Comparison of ENCODE assay signal across 8 cellular contexts in genomic region chr10:102713814-102714620, GRCh38. TPM values are rescaled to one million over a fixed set of nuclear protein-coding genes. Genes with fewer than 3 reads are reported as not detected.
A peak's percentile ranks its signal among the peaks of the same experiment; 100 is the strongest.
DNase-seq lines count a peak whose midpoint lies in the region; ATAC-seq and TF ChIP-seq lines count a peak whose summit lies in the region.

ARL3 (minus strand) TSS chr10:102714397; CDS start chr10:102714275, 122 bp downstream.

- TF ChIP-seq CTCF in kidney epithelial cell (IDR thresholded peaks at IDR 0.05; ENCODE audit: insufficient read depth, low read length, poor library complexity, severe bottlenecking): peak; percentile 39

- ATAC-seq in GM19043 (IDR thresholded peaks at IDR 0.05; ENCODE audit: low read depth, unreplicated experiment) (peak; percentile 81), HG03354 (IDR thresholded peaks at IDR 0.05; ENCODE audit: poor library complexity, severe bottlenecking, unreplicated experiment) (peak; percentile 80)

- H3K27me3 ChIP-seq in kidney epithelial cell (ENCODE audit: control insufficient read depth, insufficient read depth, low read length): no peaks in the 10 kb centered on the region

- DNase-seq in Ammon's horn (ENCODE audit: low spot score): peak; percentile 98
- peak; percentile 90 for DNase-seq in NCI-H446 treated with DMSO at 0.1 percent for 48 hours (lab: John Stamatoyannopoulos, UW)
- DNase-seq in activated CD4-positive, CD25-positive, alpha-beta regulatory T cell treated with anti-CD3 and anti-CD28 coated beads, Interleukin-2, amount 50 U/mL, for 72 hours: peak; percentile 92
- peak; percentile 99 for DNase-seq in cerebellum (ENCODE audit: low spot score)
- DNase-seq in kidney epithelial cell (ENCODE audit: low read depth): peak; percentile 94
- peak; percentile 99 for DNase-seq in stimulated activated CD4-positive, alpha-beta T cell treated with anti-CD3 and anti-CD28 coated beads, Interleukin-15, amount 100 ng/mL, for 24 hours

- peak within 1 kb of the TSS; percentile 95 for H3K4me3 ChIP-seq in kidney epithelial cell (ENCODE audit: low read depth, low read length)

- no peaks in the 10 kb centered on the region for H3K36me3 ChIP-seq in kidney epithelial cell (ENCODE audit: control insufficient read depth, insufficient read depth, low read length)

RNA-seq across cellular contexts. Expression of gene ARL3, which starts in this region (rescaled TPM):
- total RNA-seq in cerebellum: 17.1 TPM
- total RNA-seq in kidney epithelial cell: 5.2 and 5.9 TPM in 2 replicates

Comparison
In these comparisons a context has a peak if more than half of its experiments do, and no peak if none do; other contexts are left out.
1. Peak in every context shown above with its lines: DNase-seq, ATAC-seq and H3K4me3 ChIP-seq.